Comparison of ENCODE assay signal across 18 cellular contexts in genomic region chr3:16908006-16908405, GRCh38. TPM values are rescaled to one million over a fixed set of nuclear protein-coding genes. Genes with fewer than 3 reads are reported as not detected.
A peak's percentile ranks its signal among the peaks of the same experiment; 100 is the strongest.
DNase-seq lines count a peak whose midpoint lies in the region; ATAC-seq and TF ChIP-seq lines count a peak whose summit lies in the region.
"Had no signal": no experiment of that assay in that cellular context is flagged by ENCODE, and none has a peak within 500 bp of the region (broad histone marks: within the 10 kb centered on the region; RNA-seq: fewer than 3 reads in every experiment).

No MANE protein-coding gene starts in this region.

- peaks cover 7 to 88% (median 69%) of the 10 kb centered on the region in 12 donors for H3K4me1 ChIP-seq in heart left ventricle
- peaks cover 0 to 65% of the 10 kb centered on the region in 2 donors for H3K4me1 ChIP-seq in right atrium auricular region
- H3K4me1 ChIP-seq in OCI-LY7 (ENCODE audit: insufficient read depth, low read length, poor library complexity, severe bottlenecking): peaks cover 100% of the 10 kb centered on the region
- H3K4me1 ChIP-seq in hepatocyte (ENCODE audit: insufficient read depth): peaks cover 17% of the 10 kb centered on the region
- H3K4me1 ChIP-seq in gastrocnemius medialis: peaks cover 88 to 95% of the 10 kb centered on the region in 2 donors

- BruUV-seq in OCI-LY7 (replicated peaks; lab: Mats Ljungman, UMichigan): no TSS peak

- H3K27ac ChIP-seq in heart left ventricle (peak overlapping the region in 11 of 12 donors; percentile 6 to 67 (median 55)), right atrium auricular region (peak overlapping the region in 1 of 2 donors; percentile 60), OCI-LY7 (ENCODE audit: low read depth, low read length, poor library complexity, severe bottlenecking) (no peak overlapping the region), hepatocyte (peak overlapping the region; percentile 19), gastrocnemius medialis (peak overlapping the region; percentile 76 to 86 (median 84))
- H3K27ac ChIP-seq: A549 had no signal

- H3K79me2 ChIP-seq in OCI-LY7 (ENCODE audit: insufficient read depth, low read depth, low read length) (peaks cover 90% of the 10 kb centered on the region), hepatocyte (peaks cover 33% of the 10 kb centered on the region)

- H3K4me2 ChIP-seq in OCI-LY7 (ENCODE audit: low read length): peak overlapping the region; percentile 45; the same call in 1 of the 2 replicates
- no peak overlapping the region for H3K4me2 ChIP-seq in hepatocyte

- POLR2A ChIA-PET in OCI-LY7 (lab: Charles Lee): interaction anchor here (0.6 to 3.7 kb wide), 8 partner anchors 9 to 263 kb away, joined by 3 to 22 read pairs (median 8); no protein-coding TSS in a partner anchor

- H4K20me1 ChIP-seq in OCI-LY7 (ENCODE audit: insufficient read depth, low read length) (no peaks in the 10 kb centered on the region), hepatocyte (ENCODE audit: insufficient read depth, poor library complexity, severe bottlenecking) (no peaks in the 10 kb centered on the region)

- CTCF ChIA-PET in OCI-LY7 (lab: Charles Lee; ENCODE audit: unreplicated experiment): no interaction called here

- no peaks in the 10 kb centered on the region for H3K27me3 ChIP-seq in heart left ventricle
- H3K27me3 ChIP-seq in right atrium auricular region: no peaks in the 10 kb centered on the region
- H3K27me3 ChIP-seq in hepatocyte: no peaks in the 10 kb centered on the region
- no peaks in the 10 kb centered on the region for H3K27me3 ChIP-seq in gastrocnemius medialis

- TF ChIP-seq CTCF in heart left ventricle (IDR thresholded peaks at IDR 0.05) (no peak), right atrium auricular region (IDR thresholded peaks at IDR 0.05) (no peak), OCI-LY7 (conservative IDR thresholded peaks at IDR 0.05; ENCODE audit: low read length) (no peak), hepatocyte (IDR thresholded peaks at IDR 0.05; ENCODE audit: poor library complexity) (no peak), gastrocnemius medialis (IDR thresholded peaks at IDR 0.05 in 4 of 5, conservative IDR thresholded peaks at IDR 0.05 in 1 of 5) (no peak)

- H3K9me2 ChIP-seq in OCI-LY7 (ENCODE audit: insufficient read depth, low read length) (no peaks in the 10 kb centered on the region), hepatocyte (replicated peaks; ENCODE audit: insufficient read depth) (no peaks in the 10 kb centered on the region)

- no peak for DNase-seq in heart left ventricle
- DNase-seq in right atrium auricular region (ENCODE audit: low spot score): no peak
- DNase-seq in OCI-LY7 (ENCODE audit: low spot score): no peak
- no peak for DNase-seq in hepatocyte (ENCODE audit: low spot score)
- DNase-seq in gastrocnemius medialis: no peak
- DNase-seq in activated CD8-positive, alpha-beta memory T cell treated with anti-CD3 and anti-CD28 coated beads for 24 hours: no peak
- no peak for DNase-seq in NCI-H1092 treated with DMSO at 0.1 percent for 48 hours (lab: John Stamatoyannopoulos, UW)
- DNase-seq in NCI-H2227 treated with DMSO at 0.1 percent for 48 hours (lab: John Stamatoyannopoulos, UW): no peak
- DNase-seq: DMS53, GF-D8, IMR-90, NCI-H1105 treated with DMSO at 0.1 percent for 48 hours, NCI-H1694, NCI-H446 treated with DMSO at 0.1 percent for 48 hours, NCI-H526 treated with DMSO at 0.1 percent for 48 hours, SHP77 had no signal

- TF ChIP-seq POLR2A in heart left ventricle (IDR thresholded peaks at IDR 0.05) (no peak), gastrocnemius medialis (IDR thresholded peaks at IDR 0.05) (no peak)

- H3K9me3 ChIP-seq in heart left ventricle: no peaks in the 10 kb centered on the region
- H3K9me3 ChIP-seq in right atrium auricular region: no peaks in the 10 kb centered on the region
- no peaks in the 10 kb centered on the region for H3K9me3 ChIP-seq in OCI-LY7 (ENCODE audit: low read length)
- H3K9me3 ChIP-seq in hepatocyte (ENCODE audit: low read depth): no peaks in the 10 kb centered on the region
- H3K9me3 ChIP-seq in gastrocnemius medialis: no peaks in the 10 kb centered on the region
- H3K9me3 ChIP-seq: A549 had no signal

- WGBS in heart left ventricle, 4 donors: 30 to 38% (median 32%) methylated on average over 2 of the region's 2 CpGs
- WGBS in hepatocyte (ENCODE audit: low lambda C conversion rate, missing lambda C conversion rate): 75% methylated on average over 2 of the region's 2 CpGs

- no peak for ATAC-seq in heart left ventricle
- ATAC-seq in gastrocnemius medialis: no peak
- ATAC-seq: HCT116 had no signal

- H2AFZ ChIP-seq in OCI-LY7 (ENCODE audit: low read length) (no peak overlapping the region), hepatocyte (no peak overlapping the region)

- intact Hi-C loops in heart left ventricle (cut with DNase I): loop anchor here in 1 of 10 donors (5.0 kb wide), 1 partner anchor 34 kb away; no protein-coding TSS in a partner anchor
- intact Hi-C loops in OCI-LY7 (cut with micrococcal nuclease; ENCODE audit: unreplicated experiment): no loop called here
- intact Hi-C loops in gastrocnemius medialis (cut with DNase I; ENCODE audit: low total_unique reads): loop anchor here (5.0 kb wide), 1 partner anchor 179 kb away; no protein-coding TSS in a partner anchor

- H3K36me3 ChIP-seq in heart left ventricle (no peaks in the 10 kb centered on the region), right atrium auricular region (no peaks in the 10 kb centered on the region), OCI-LY7 (ENCODE audit: insufficient read depth, low read length) (peaks cover 8% of the 10 kb centered on the region; the same call in 1 of the 2 replicates), hepatocyte (replicated peaks; ENCODE audit: insufficient read depth, low read depth) (no peaks in the 10 kb centered on the region), gastrocnemius medialis (no peaks in the 10 kb centered on the region)

- H3K4me3 ChIP-seq in heart left ventricle (no peak overlapping the region), right atrium auricular region (no peak overlapping the region), OCI-LY7 (ENCODE audit: low read depth, low read length, poor library complexity, severe bottlenecking) (no peak overlapping the region), hepatocyte (no peak overlapping the region), gastrocnemius medialis (no peak overlapping the region)
- H3K4me3 ChIP-seq: A549 had no signal

- in situ Hi-C loops in gastrocnemius medialis (cut with MboI; ENCODE audit: low sequenced_read_pairs in 4 of 4): no loop called here

RNA-seq across cellular contexts. Expression of gene PLCL2, which starts 23.3 kb away (rescaled TPM):
- total RNA-seq in heart left ventricle (10 to 100 TPM; 47.1 to 80.9 (median 54.7) TPM), right atrium auricular region (10 to 100 TPM; 32.4 to 35.2 TPM), OCI-LY7 (2022) (34.1 and 41.1 TPM in 2 replicates), hepatocyte (14.2 and 15.1 TPM in 2 replicates), gastrocnemius medialis (10 to 100 TPM; 23.9 to 37.2 (median 32.7) TPM)
- polyA plus RNA-seq in heart left ventricle (10 to 100 TPM; 10.4 to 21.1 TPM), hepatocyte (3.2 and 4.9 TPM in 2 replicates)
- 41.6 and 42.8 TPM in 2 replicates for total RNA-seq in OCI-LY7 (2014; rRNA removed; shearing (Covaris generic))
